22 cellular contexts compared by ENCODE assay signal in genomic region chr12:48263617-48264016, GRCh38.
"Had no signal": no experiment of that assay in that cellular context is flagged by ENCODE, and none has a peak within 500 bp of the region (broad histone marks: within the 10 kb centered on the region; RNA-seq: fewer than 3 reads in every experiment).

No MANE protein-coding gene starts in this region.

- H3K9me3 Mint-ChIP-seq: activated naive CD8-positive, alpha-beta T cell treated with anti-CD3 and anti-CD28 coated beads for 36 hours; effector memory CD8-positive, alpha-beta T cell; neural progenitor cell had no signal

- H3K27ac ChIP-seq: dorsolateral prefrontal cortex, esophagus squamous epithelium, gastroesophageal sphincter, left ventricle myocardium inferior, neural progenitor cell, ovary, thoracic aorta had no signal

- H3K9me3 ChIP-seq: esophagus squamous epithelium, gastroesophageal sphincter, left ventricle myocardium inferior, ovary, thoracic aorta had no signal

- H3K36me3 ChIP-seq: esophagus squamous epithelium, gastroesophageal sphincter, left ventricle myocardium inferior, neural progenitor cell, ovary, thoracic aorta had no signal

- ATAC-seq: effector memory CD8-positive, alpha-beta T cell; gastroesophageal sphincter; naive thymus-derived CD4-positive, alpha-beta T cell; right cardiac atrium had no signal

- H2AFZ ChIP-seq: neural progenitor cell had no signal

- H3K4me2 ChIP-seq: neural progenitor cell had no signal

- H3K27me3 ChIP-seq: dorsolateral prefrontal cortex, gastroesophageal sphincter, ovary had no signal

- H3K4me3 Mint-ChIP-seq: activated naive CD8-positive, alpha-beta T cell treated with anti-CD3 and anti-CD28 coated beads for 36 hours; effector memory CD8-positive, alpha-beta T cell; naive thymus-derived CD4-positive, alpha-beta T cell; neural progenitor cell; type B pancreatic cell had no signal

- H3K36me3 Mint-ChIP-seq: activated naive CD8-positive, alpha-beta T cell treated with anti-CD3 and anti-CD28 coated beads for 36 hours; naive thymus-derived CD4-positive, alpha-beta T cell; neural progenitor cell; type B pancreatic cell had no signal

- DNase-seq: activated CD4-positive, alpha-beta T cell treated with anti-CD3 and anti-CD28 coated beads, Interleukin-2, amount 50 U/mL, for 4 hours; activated CD8-positive, alpha-beta memory T cell treated with anti-CD3 and anti-CD28 coated beads, Interleukin-2, amount 50 U/mL, for 48 hours; activated naive CD4-positive, alpha-beta T cell treated with Interleukin-2 at 50 U/mL for 16 hours; activated naive CD8-positive, alpha-beta T cell treated with anti-CD3 and anti-CD28 coated beads for 36 hours; activated T-cell treated with anti-CD3 and anti-CD28 coated beads, Interleukin-2, amount 50 U/mL, for 48 hours; central memory CD4-positive, alpha-beta T cell; dorsolateral prefrontal cortex; effector memory CD8-positive, alpha-beta T cell; esophagus squamous epithelium; head of caudate nucleus; hypothalamus; left ventricle myocardium inferior; naive thymus-derived CD4-positive, alpha-beta T cell; ovary; right cardiac atrium; stimulated activated CD4-positive, alpha-beta T cell treated with anti-CD3 and anti-CD28 coated beads, Interleukin-4, amount 100 ng/mL, for 24 hours; stimulated activated naive CD4-positive, alpha-beta T cell treated with Interleukin-2 at 50 U/mL for 16 hours; T-helper 2 cell had no signal

- H3K9ac ChIP-seq: neural progenitor cell had no signal

- H3K4me3 ChIP-seq: dorsolateral prefrontal cortex, esophagus squamous epithelium, gastroesophageal sphincter, left ventricle myocardium inferior, neural progenitor cell, ovary, thoracic aorta had no signal

- H3K4me1 Mint-ChIP-seq: activated naive CD8-positive, alpha-beta T cell treated with anti-CD3 and anti-CD28 coated beads for 36 hours had no signal

- H3K4me1 ChIP-seq: esophagus squamous epithelium, gastroesophageal sphincter, left ventricle myocardium inferior had no signal

- H3K27ac Mint-ChIP-seq: activated naive CD8-positive, alpha-beta T cell treated with anti-CD3 and anti-CD28 coated beads for 36 hours; effector memory CD8-positive, alpha-beta T cell; neural progenitor cell; type B pancreatic cell had no signal
